Comparison of ENCODE assay signal across 13 cellular contexts in genomic region chr17:1008008-1008761, GRCh38. TPM values are rescaled to one million over a fixed set of nuclear protein-coding genes. Genes with fewer than 3 reads are reported as not detected.
DNase-seq lines count a peak whose midpoint lies in the region; ATAC-seq, FAIRE-seq and TF ChIP-seq lines count a peak whose summit lies in the region.
"Had no signal": no experiment of that assay in that cellular context is flagged by ENCODE, and none has a peak within 500 bp of the region (broad histone marks: within the 10 kb centered on the region; RNA-seq: fewer than 3 reads in every experiment).

No MANE protein-coding gene starts in this region.

- DNase-seq in fibroblast of the conjunctiva (ENCODE audit: low read depth) (peak; percentile 28), neuronal stem cell (ENCODE audit: low spot score) (no peak), tibial artery (peak; percentile 83 to 93), H54 (ENCODE audit: insufficient read length, low spot score) (no peak)
- DNase-seq: kidney; NCI-H2081 treated with DMSO at 0.1 percent for 48 hours; NCI-H526 treated with DMSO at 0.1 percent for 48 hours; stimulated activated CD4-positive, alpha-beta T cell treated with anti-CD3 and anti-CD28 coated beads, Interleukin-4, amount 100 ng/mL, for 4 hours; T-helper 2 cell had no signal

- no peak overlapping the region for H4K8ac ChIP-seq in neuronal stem cell (ENCODE audit: low read depth, low read length)

- H3K36me3 ChIP-seq in neuronal stem cell (replicated peaks in 1 of 2; ENCODE audit: control insufficient read depth in 2 of 2, insufficient read depth in 2 of 2, low read length in 2 of 2) (peaks cover 48 to 65% of the 10 kb centered on the region in 2 donors), tibial artery (peaks cover 57 to 71% (median 62%) of the 10 kb centered on the region in 3 donors)

- TF ChIP-seq POLR2A in H54 (IDR thresholded peaks at IDR 0.05; ENCODE audit: low read depth, low read length): no peak

- no peak overlapping the region for H3K18ac ChIP-seq in neuronal stem cell (ENCODE audit: low read length)

- H3K27ac ChIP-seq in VCaP (peak overlapping the region; percentile 100), neuronal stem cell (replicated peaks; ENCODE audit: low read length) (no peak overlapping the region), tibial artery (peak overlapping the region; percentile 87 to 97)

- H2BK120ac ChIP-seq in neuronal stem cell (ENCODE audit: low read depth, low read length): no peak overlapping the region

- H2BK15ac ChIP-seq in neuronal stem cell (ENCODE audit: low read length): no peak overlapping the region

- H3K4me2 ChIP-seq in neuronal stem cell (ENCODE audit: insufficient read depth, low read length, poor library complexity, severe bottlenecking): no peak overlapping the region

- no peak overlapping the region for H2AK5ac ChIP-seq in neuronal stem cell (ENCODE audit: low read depth, low read length)

- no peak for FAIRE-seq in H54 (lab: Jason Lieb, UNC)
- FAIRE-seq: kidney had no signal

- no peak overlapping the region for H2BK12ac ChIP-seq in neuronal stem cell (ENCODE audit: low read length)

- TF ChIP-seq CTCF in VCaP (conservative IDR thresholded peaks at IDR 0.05) (no peak), tibial artery (IDR thresholded peaks at IDR 0.05) (peak in 1 of 2 experiments; percentile 8)

- H3K27me3 ChIP-seq in neuronal stem cell (ENCODE audit: control insufficient read depth in 3 of 3, insufficient read depth in 3 of 3, low read depth in 1 of 3, low read length in 3 of 3) (no peaks in the 10 kb centered on the region), tibial artery (no peaks in the 10 kb centered on the region)

- WGBS in neuronal stem cell (ENCODE audit: extremely low coverage in 2 of 2, insufficient read length in 2 of 2, insufficient replicate concordance in 1 of 2), 2 donors: no CpG with 5 or more reads among the region's 21 CpGs

- peak overlapping the region; percentile 82 for H3K14ac ChIP-seq in neuronal stem cell (ENCODE audit: low read length)

- H3K4me1 ChIP-seq in neuronal stem cell (ENCODE audit: control insufficient read depth in 2 of 2, insufficient read depth in 1 of 2, low read depth in 1 of 2, low read length in 2 of 2): no peaks in the 10 kb centered on the region
- peaks cover 15 to 76% (median 67%) of the 10 kb centered on the region in 4 donors for H3K4me1 ChIP-seq in tibial artery

- no peak overlapping the region for H2AFZ ChIP-seq in neuronal stem cell (ENCODE audit: low read length)

- no peak overlapping the region for H3K4me3 ChIP-seq in neuronal stem cell (ENCODE audit: low read length in 2 of 2)
- H3K4me3 ChIP-seq in tibial artery: peak overlapping the region in 1 of 2 donors; percentile 22

- intact Hi-C loops in tibial artery (cut with DNase I; ENCODE audit: low total_unique reads): no loop called here

- H3K9me3 ChIP-seq in neuronal stem cell (replicated peaks in 1 of 2; ENCODE audit: control insufficient read depth in 2 of 2, insufficient read depth in 1 of 2, low read depth in 1 of 2, low read length in 2 of 2): no peaks in the 10 kb centered on the region
- no peaks in the 10 kb centered on the region for H3K9me3 ChIP-seq in tibial artery

- H3K9ac ChIP-seq in neuronal stem cell (ENCODE audit: low read depth, low read length, poor library complexity): no peak overlapping the region

- peaks cover 2% of the 10 kb centered on the region for H3K79me1 ChIP-seq in neuronal stem cell (ENCODE audit: low read depth, low read length)

- ATAC-seq in GM21360 (IDR thresholded peaks at IDR 0.05; ENCODE audit: unreplicated experiment) (no peak), HG02840 (IDR thresholded peaks at IDR 0.05; ENCODE audit: low FRiP score, unreplicated experiment) (no peak)
- ATAC-seq: activated naive CD4-positive, alpha-beta T cell treated with anti-CD3 and anti-CD28 coated beads, Interleukin-2, amount 50 U/mL, for 72 hours had no signal

- H3K4ac ChIP-seq in neuronal stem cell (ENCODE audit: low read length): no peak overlapping the region

- no peak overlapping the region for H4K91ac ChIP-seq in neuronal stem cell (ENCODE audit: low read depth, low read length, poor library complexity)

- no peak overlapping the region for H3K23ac ChIP-seq in neuronal stem cell (ENCODE audit: low read depth, low read length, poor library complexity)

- H2BK5ac ChIP-seq in neuronal stem cell (ENCODE audit: low read length): no peak overlapping the region

RNA-seq across cellular contexts. Expression of gene TIMM22, which starts 11.3 kb away (rescaled TPM):
- 9.5 TPM for polyA plus RNA-seq in neuronal stem cell (2013, experiment 1 of 2)
- polyA plus RNA-seq in neuronal stem cell (2013, experiment 2 of 2): 9.6 TPM

RNA-seq across cellular contexts. Expression of gene NXN, which starts 28.6 kb away (rescaled TPM):
- polyA plus RNA-seq in neuronal stem cell (2013, experiment 1 of 2): 68.2 TPM
- 67.4 TPM for polyA plus RNA-seq in neuronal stem cell (2013, experiment 2 of 2)

Comparison
In these comparisons a context has a peak if more than half of its experiments do, and no peak if none do; other contexts are left out.
1. DNase-seq: peak in fibroblast of the conjunctiva (single experiment) and tibial artery (2 of 2); none in neuronal stem cell (single experiment) and H54 (single experiment).